8 cellular contexts compared by ENCODE assay signal in genomic region chr22:38843201-38843715, GRCh38. TPM values are rescaled to one million over a fixed set of nuclear protein-coding genes. Genes with fewer than 3 reads are reported as not detected.
DNase-seq lines count a peak whose midpoint lies in the region; ATAC-seq and TF ChIP-seq lines count a peak whose summit lies in the region.

No MANE protein-coding gene starts in this region.

- H3K27me3 ChIP-seq in neural progenitor cell: peaks cover 83% of the 10 kb centered on the region
- H3K27me3 ChIP-seq in thyroid gland: no peaks in the 10 kb centered on the region

- DNase-seq in NCI-H82 (lab: John Stamatoyannopoulos, UW): peak; percentile 80
- no peak for DNase-seq in NCI-H82 treated with DMSO at 0.1 percent for 48 hours (lab: John Stamatoyannopoulos, UW; ENCODE audit: unreplicated experiment)
- DNase-seq in NCI-H510A treated with DMSO at 0.1 percent for 48 hours (lab: John Stamatoyannopoulos, UW): peak; percentile 29
- DNase-seq in activated T-helper 1 cell treated with Interleukin-2 at 50 U/mL for 16 hours (ENCODE audit: low read depth): peak; percentile 55
- peak; percentile 64 for DNase-seq in fibroblast of the aortic adventitia (ENCODE audit: low read depth)
- peak; percentile 89 for DNase-seq in neural progenitor cell (ENCODE audit: low spot score)
- DNase-seq in thyroid gland: peak; percentile 60 to 61

- no peaks in the 10 kb centered on the region for H3K9me3 Mint-ChIP-seq in neural progenitor cell

- intact Hi-C loops in thyroid gland (cut with DNase I): loop anchor here (5.0 kb wide), 1 partner anchor 61 kb away; no protein-coding TSS in a partner anchor

- TF ChIP-seq CTCF in fibroblast of the aortic adventitia (IDR thresholded peaks at IDR 0.05; ENCODE audit: insufficient read depth, low read length): peak; percentile 30
- TF ChIP-seq CTCF in neural progenitor cell (IDR thresholded peaks at IDR 0.05): peak; percentile 39
- TF ChIP-seq CTCF in thyroid gland (IDR thresholded peaks at IDR 0.05): peak in 3 of 6 experiments; percentile 33 to 39 (median 39)

- peaks cover 42% of the 10 kb centered on the region for H3K27me3 Mint-ChIP-seq in neural progenitor cell (ENCODE audit: insufficient read depth, low read depth)

- peak overlapping the region; percentile 86 for H3K4me2 ChIP-seq in neural progenitor cell

- no peak overlapping the region for H3K27ac Mint-ChIP-seq in neural progenitor cell

- no peaks in the 10 kb centered on the region for H3K9me3 ChIP-seq in neural progenitor cell (ENCODE audit: low read depth)
- H3K9me3 ChIP-seq in thyroid gland: no peaks in the 10 kb centered on the region

- H3K36me3 Mint-ChIP-seq in neural progenitor cell: peaks cover 2% of the 10 kb centered on the region

- H3F3A ChIP-seq in neural progenitor cell (ENCODE audit: low read depth): peaks cover 22% of the 10 kb centered on the region

- peaks cover 10% of the 10 kb centered on the region for H3K4me1 Mint-ChIP-seq in neural progenitor cell

- peak overlapping the region; percentile 97 for H2AFZ ChIP-seq in neural progenitor cell (replicated peaks)

- TF ChIP-seq POLR2A in thyroid gland (IDR thresholded peaks at IDR 0.05): no peak

- no peak overlapping the region for H3K27ac ChIP-seq in neural progenitor cell
- H3K27ac ChIP-seq in thyroid gland: peak overlapping the region in 1 of 3 donors; percentile 30

- no CpG with 5 or more reads among the region's 81 CpGs for WGBS in thyroid gland, 2 donors

- no peak overlapping the region for H3K9ac ChIP-seq in neural progenitor cell

- H3K4me1 ChIP-seq in neural progenitor cell (no peaks in the 10 kb centered on the region), thyroid gland (peaks cover 5 to 13% of the 10 kb centered on the region in 2 donors)

- peaks cover 19% of the 10 kb centered on the region for H4K20me1 ChIP-seq in neural progenitor cell (ENCODE audit: low read depth)

- H3K36me3 ChIP-seq in neural progenitor cell (no peaks in the 10 kb centered on the region), thyroid gland (no peaks in the 10 kb centered on the region)

- no peak overlapping the region for H3K4me3 Mint-ChIP-seq in neural progenitor cell

- peak overlapping the region; percentile 51 for H3K4me3 ChIP-seq in fibroblast of the aortic adventitia (ENCODE audit: low read depth, low read length)
- peak overlapping the region; percentile 61 for H3K4me3 ChIP-seq in neural progenitor cell
- H3K4me3 ChIP-seq in thyroid gland (replicated peaks in 1 of 3): peak overlapping the region in 1 of 3 donors; percentile 38

- no peak for ATAC-seq in HG03521 (IDR thresholded peaks at IDR 0.05; ENCODE audit: unreplicated experiment)

- H3K79me2 ChIP-seq in neural progenitor cell (ENCODE audit: low read depth): no peaks in the 10 kb centered on the region

RNA-seq across cellular contexts. Expression of gene NPTXR, which starts 0.6 kb away (rescaled TPM):
- total RNA-seq in fibroblast of the aortic adventitia (ENCODE audit: low replicate concordance): 1.3 and 2.0 TPM in 2 replicates
- 0.99 and 2.5 TPM in 2 replicates for total RNA-seq in neural progenitor cell (ENCODE audit: low replicate concordance)
- total RNA-seq in thyroid gland: 1 to 10 TPM; 3.6 to 8.7 (median 4.4) TPM

RNA-seq across cellular contexts. Expression of gene CBX6, which starts 28.8 kb away (rescaled TPM):
- 50.7 and 87.7 TPM in 2 replicates for total RNA-seq in fibroblast of the aortic adventitia (ENCODE audit: low replicate concordance)
- 14.0 and 29.7 TPM in 2 replicates for total RNA-seq in neural progenitor cell (ENCODE audit: low replicate concordance)
- 100 to 1,000 TPM in 2 of 4 donors, 10 to 100 TPM in 2; 47.2 to 118 (median 85.0) TPM for total RNA-seq in thyroid gland

RNA-seq across cellular contexts. Expression of gene DNAL4, which starts 49.3 kb away (rescaled TPM):
- 2.5 and 11.0 TPM in 2 replicates for total RNA-seq in fibroblast of the aortic adventitia (ENCODE audit: low replicate concordance)
- total RNA-seq in neural progenitor cell (ENCODE audit: low replicate concordance): 10.7 and 24.3 TPM in 2 replicates
- total RNA-seq in thyroid gland: 10 to 100 TPM; 30.9 to 50.0 (median 37.9) TPM
